28 cellular contexts compared by ENCODE assay signal in genomic region chr11:91798240-91798639, GRCh38.
"Had no signal": no experiment of that assay in that cellular context is flagged by ENCODE, and none has a peak within 500 bp of the region (broad histone marks: within the 10 kb centered on the region; RNA-seq: fewer than 3 reads in every experiment).

No MANE protein-coding gene starts in this region.

- ATAC-seq: activated CD4-positive, alpha-beta T cell treated with anti-CD3 and anti-CD28 coated beads for 36 hours; activated CD8-positive, alpha-beta memory T cell treated with anti-CD3 and anti-CD28 coated beads, Interleukin-2, amount 10 ng/mL, durations not matched to agents 7 days and 5 days; activated CD8-positive, alpha-beta T cell treated with anti-CD3 and anti-CD28 coated beads, Interleukin-2, amount 10 ng/mL, durations not matched to agents 7 days and 5 days; activated naive CD4-positive, alpha-beta T cell treated with anti-CD3 and anti-CD28 coated beads, Interleukin-2, amount 50 U/mL, for 72 hours; activated T-cell treated with anti-CD3 and anti-CD28 coated beads, Interleukin-2, amount 50 U/mL, for 72 hours; gastroesophageal sphincter had no signal

- H3K4me3 ChIP-seq: ascending aorta, breast epithelium, cardiac muscle cell, colonic mucosa, esophagus squamous epithelium, gastroesophageal sphincter had no signal

- H3K27me3 ChIP-seq: ascending aorta, breast epithelium, cardiac muscle cell, colonic mucosa, esophagus squamous epithelium, gastroesophageal sphincter had no signal

- H3K36me3 ChIP-seq: ascending aorta, breast epithelium, cardiac muscle cell, colonic mucosa, esophagus squamous epithelium, gastroesophageal sphincter had no signal

- H3K9me3 ChIP-seq: ascending aorta, breast epithelium, colonic mucosa, esophagus squamous epithelium, gastroesophageal sphincter had no signal

- H3K27ac ChIP-seq: ascending aorta, breast epithelium, cardiac muscle cell, colonic mucosa, epithelial cell of prostate, esophagus squamous epithelium, gastroesophageal sphincter had no signal

- DNase-seq: activated CD4-positive, alpha-beta memory T cell treated with anti-CD3 and anti-CD28 coated beads for 36 hours; activated CD4-positive, alpha-beta T cell treated with anti-CD3 and anti-CD28 coated beads for 36 hours; activated CD4-positive, alpha-beta T cell treated with anti-CD3 and anti-CD28 coated beads, Interleukin-2, amount 10 ng/mL, durations not matched to agents 24 days and 14 days; activated CD4-positive, CD25-positive, alpha-beta regulatory T cell; activated CD4-positive, CD25-positive, alpha-beta regulatory T cell treated with anti-CD3 and anti-CD28 coated beads, Interleukin-2, amount 50 U/mL, for 72 hours; activated CD8-positive, alpha-beta memory T cell treated with anti-CD3 and anti-CD28 coated beads, Interleukin-2, amount 10 ng/mL, durations not matched to agents 7 days and 5 days; activated CD8-positive, alpha-beta memory T cell treated with anti-CD3 and anti-CD28 coated beads, Interleukin-2, amount 50 U/mL, for 4 hours; activated CD8-positive, alpha-beta T cell treated with anti-CD3 and anti-CD28 coated beads, Interleukin-2, amount 10 ng/mL, durations not matched to agents 7 days and 5 days; activated gamma-delta T cell; activated naive CD4-positive, alpha-beta T cell; activated naive CD4-positive, alpha-beta T cell treated with anti-CD3 and anti-CD28 coated beads, Interleukin-2, amount 10 ng/mL, durations not matched to agents 7 days and 5 days; activated naive CD8-positive, alpha-beta T cell treated with anti-CD3 and anti-CD28 coated beads, Interleukin-2, amount 10 ng/mL, durations not matched to agents 7 days and 5 days; activated T-cell treated with anti-CD3 and anti-CD28 coated beads for 4 hours; activated T-cell treated with anti-CD3 and anti-CD28 coated beads, Interleukin-2, amount 50 U/mL, for 24 hours; activated T-cell treated with anti-CD3 and anti-CD28 coated beads, Interleukin-2, amount 50 U/mL, for 72 hours; central memory CD4-positive, alpha-beta T cell; cerebellar nuclear complex; colonic mucosa; effector CD8-positive, alpha-beta T cell; esophagus squamous epithelium; foreskin melanocyte; T-helper 2 cell had no signal

- H3K4me1 ChIP-seq: ascending aorta, breast epithelium, colonic mucosa, gastroesophageal sphincter had no signal
